1 cellular context compared by ENCODE assay signal in the genomic region with DNA sequence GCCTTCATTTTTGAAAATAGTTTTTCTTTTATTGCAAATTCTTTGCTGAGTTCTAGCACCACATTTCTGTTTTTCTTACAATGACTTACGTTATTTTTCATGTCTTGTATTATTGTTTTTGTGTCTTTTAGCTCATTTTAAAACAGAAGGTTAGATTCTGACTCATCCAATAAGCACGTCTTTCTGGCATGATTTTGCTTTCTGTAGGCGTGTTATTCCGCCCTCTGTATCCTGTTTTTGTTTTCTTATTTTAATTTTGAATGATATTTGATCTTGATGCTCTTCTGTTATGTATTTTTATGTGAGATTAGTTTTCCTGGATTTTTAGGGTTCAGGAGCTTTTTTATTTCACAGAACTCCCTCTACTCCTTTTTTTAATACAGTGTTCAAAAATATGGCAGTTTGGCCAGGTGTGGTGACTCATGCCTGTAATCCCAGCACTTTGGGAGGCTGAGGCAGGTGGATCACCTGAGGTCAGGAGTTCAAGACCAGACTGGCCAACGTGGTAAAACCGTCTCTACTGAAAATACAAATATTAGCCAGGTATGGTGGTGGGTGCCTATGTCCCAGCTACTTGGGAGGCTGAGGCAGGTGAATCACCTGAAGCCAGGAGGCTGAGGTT.
TF ChIP-seq lines count a peak whose summit lies in the region.

No MANE protein-coding gene starts in this region.

TF ChIP-seq in IMR-90, 13 proteins besides CTCF, POLR2A, EP300 and RAD21:
- no peak for TF ChIP-seq NFE2L2 (IDR thresholded peaks at IDR 0.05; ENCODE audit: low read depth, low read length)
- TF ChIP-seq, protein P1, sequence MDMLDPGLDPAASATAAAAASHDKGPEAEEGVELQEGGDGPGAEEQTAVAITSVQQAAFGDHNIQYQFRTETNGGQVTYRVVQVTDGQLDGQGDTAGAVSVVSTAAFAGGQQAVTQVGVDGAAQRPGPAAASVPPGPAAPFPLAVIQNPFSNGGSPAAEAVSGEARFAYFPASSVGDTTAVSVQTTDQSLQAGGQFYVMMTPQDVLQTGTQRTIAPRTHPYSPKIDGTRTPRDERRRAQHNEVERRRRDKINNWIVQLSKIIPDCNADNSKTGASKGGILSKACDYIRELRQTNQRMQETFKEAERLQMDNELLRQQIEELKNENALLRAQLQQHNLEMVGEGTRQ (IDR thresholded peaks at IDR 0.05; ENCODE audit: low read depth, low read length), result no peak
- TF ChIP-seq BHLHE40 (IDR thresholded peaks at IDR 0.05; ENCODE audit: low read depth, low read length), result no peak
- TF ChIP-seq CEBPB (IDR thresholded peaks at IDR 0.05; ENCODE audit: low read depth, low read length), result no peak
- TF ChIP-seq CHD1 (IDR thresholded peaks at IDR 0.05; ENCODE audit: low read depth, low read length), result no peak
- no peak for TF ChIP-seq RFX5 (IDR thresholded peaks at IDR 0.05; ENCODE audit: low read depth, low read length)
- TF ChIP-seq MAZ (IDR thresholded peaks at IDR 0.05; ENCODE audit: borderline replicate concordance, low read depth, low read length), result no peak
- TF ChIP-seq SMC3 (IDR thresholded peaks at IDR 0.05; ENCODE audit: low read depth, low read length), result no peak
- no peak for TF ChIP-seq RCOR1 (IDR thresholded peaks at IDR 0.05; ENCODE audit: insufficient replicate concordance, low read length)
- no peak for TF ChIP-seq MXI1 (IDR thresholded peaks at IDR 0.05; ENCODE audit: borderline replicate concordance, low read depth, low read length)
- TF ChIP-seq FOS (IDR thresholded peaks at IDR 0.05; ENCODE audit: low read depth, low read length), result no peak
- TF ChIP-seq MAFK (IDR thresholded peaks at IDR 0.05; ENCODE audit: low read depth, low read length), result no peak
- TF ChIP-seq, protein P2, sequence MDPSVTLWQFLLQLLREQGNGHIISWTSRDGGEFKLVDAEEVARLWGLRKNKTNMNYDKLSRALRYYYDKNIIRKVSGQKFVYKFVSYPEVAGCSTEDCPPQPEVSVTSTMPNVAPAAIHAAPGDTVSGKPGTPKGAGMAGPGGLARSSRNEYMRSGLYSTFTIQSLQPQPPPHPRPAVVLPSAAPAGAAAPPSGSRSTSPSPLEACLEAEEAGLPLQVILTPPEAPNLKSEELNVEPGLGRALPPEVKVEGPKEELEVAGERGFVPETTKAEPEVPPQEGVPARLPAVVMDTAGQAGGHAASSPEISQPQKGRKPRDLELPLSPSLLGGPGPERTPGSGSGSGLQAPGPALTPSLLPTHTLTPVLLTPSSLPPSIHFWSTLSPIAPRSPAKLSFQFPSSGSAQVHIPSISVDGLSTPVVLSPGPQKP (IDR thresholded peaks at IDR 0.05; ENCODE audit: borderline replicate concordance, low read depth, low read length), result no peak
TF ChIP-seq in IMR-90: peak in this region for 0.
